12 cellular contexts compared by ENCODE assay signal in the genomic region with DNA sequence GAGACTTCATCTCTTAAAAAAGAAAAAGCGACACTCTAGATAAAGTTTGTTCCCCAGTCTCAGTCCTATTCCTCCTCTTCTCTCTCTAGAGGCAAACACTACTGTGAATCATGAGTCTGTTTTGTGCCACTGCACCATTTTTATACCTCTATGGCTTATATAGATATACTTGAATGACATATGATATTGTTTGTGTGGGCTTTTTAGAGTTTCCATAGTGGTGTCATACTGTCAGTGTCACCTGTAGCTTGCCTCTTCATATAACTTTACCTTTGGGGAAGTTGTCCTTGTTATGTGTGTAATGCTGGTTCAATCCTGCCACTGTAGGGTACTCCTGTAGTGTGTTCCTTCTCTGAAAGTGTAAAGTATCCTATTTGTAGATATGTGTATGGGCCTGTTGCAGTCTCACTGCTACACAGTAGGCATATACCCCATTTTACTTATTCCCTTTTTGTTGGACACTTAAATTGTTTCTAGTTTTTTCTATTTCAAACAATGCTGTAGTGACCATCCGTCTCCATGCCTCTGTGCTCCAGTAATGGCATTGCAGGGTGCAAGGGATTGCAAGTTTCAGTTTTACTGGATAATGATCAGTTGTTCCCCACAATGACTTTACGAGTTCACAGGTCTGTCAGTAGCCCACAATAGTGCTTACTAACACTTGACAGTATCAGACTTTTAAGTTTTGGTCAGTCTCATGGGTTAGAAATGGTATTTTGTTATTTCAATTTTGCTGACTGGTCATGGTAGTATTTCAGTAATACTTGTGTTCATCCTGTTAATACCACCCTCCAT. TPM values are rescaled to one million over a fixed set of nuclear protein-coding genes. Genes with fewer than 3 reads are reported as not detected.
DNase-seq lines count a peak whose midpoint lies in the region; ATAC-seq and TF ChIP-seq lines count a peak whose summit lies in the region.
"Had no signal": no experiment of that assay in that cellular context is flagged by ENCODE, and none has a peak within 500 bp of the region (broad histone marks: within the 10 kb centered on the region; RNA-seq: fewer than 3 reads in every experiment).

No MANE protein-coding gene starts in this region.

- peaks cover 18 to 24% of the 10 kb centered on the region in 2 donors for H3K4me1 ChIP-seq in duodenal mucosa (ENCODE audit: control insufficient read depth in 1 of 2, insufficient read depth in 2 of 2, low read length in 2 of 2)
- H3K4me1 ChIP-seq in neuron (ENCODE audit: insufficient read depth, low read length), result peaks cover 32% of the 10 kb centered on the region
- H3K4me1 ChIP-seq in mucosa of descending colon (ENCODE audit: low read depth), result peaks cover 8% of the 10 kb centered on the region
- no peaks in the 10 kb centered on the region for H3K4me1 ChIP-seq in mesendoderm (ENCODE audit: control insufficient read depth, low read depth, low read length)

- H3K79me2 ChIP-seq in mesendoderm (ENCODE audit: control insufficient read depth, insufficient read depth, low read length), result peaks cover 5% of the 10 kb centered on the region

- peaks cover 9% of the 10 kb centered on the region for H3K79me1 ChIP-seq in mesendoderm (ENCODE audit: low read length)

- no peak overlapping the region for H2BK15ac ChIP-seq in mesendoderm (replicated peaks; ENCODE audit: low read depth)

- H2AK5ac ChIP-seq in mesendoderm (ENCODE audit: low read length), result no peak overlapping the region

- H3K4ac ChIP-seq in mesendoderm (ENCODE audit: low read depth, low read length), result no peak overlapping the region

- H3K27ac ChIP-seq in SK-N-MC (peak overlapping the region; percentile 49; the same call in 1 of the 2 replicates), duodenal mucosa (ENCODE audit: low read depth, low read length) (no peak overlapping the region), mesendoderm (ENCODE audit: low read depth, low read length) (no peak overlapping the region)
- H3K27ac ChIP-seq: epithelial cell of prostate, ovary had no signal

- H3K9me3 ChIP-seq in SK-N-MC (ENCODE audit: low read depth, low read length) (no peaks in the 10 kb centered on the region), duodenal mucosa (ENCODE audit: control insufficient read depth in 1 of 2, low read length in 2 of 2) (no peaks in the 10 kb centered on the region), neuron (ENCODE audit: low read length) (no peaks in the 10 kb centered on the region), mucosa of descending colon (no peaks in the 10 kb centered on the region)
- H3K9me3 ChIP-seq: ovary had no signal

- no peak overlapping the region for H4K8ac ChIP-seq in mesendoderm (ENCODE audit: low read depth, low read length)

- H3K9ac ChIP-seq in SK-N-MC (ENCODE audit: insufficient read length) (no peak overlapping the region), duodenal mucosa (ENCODE audit: low read depth in 1 of 2, low read length in 2 of 2) (peak overlapping the region in 1 of 2 donors; percentile 9), mesendoderm (ENCODE audit: low read length) (no peak overlapping the region)

- H4K5ac ChIP-seq in mesendoderm (ENCODE audit: low read length), result no peak overlapping the region

- H2AFZ ChIP-seq in neuron (ENCODE audit: low read depth, low read length), result no peak overlapping the region

- no peak overlapping the region for H3K4me3 ChIP-seq in GM12864 (ENCODE audit: low read depth, low read length)
- H3K4me3 ChIP-seq in SK-N-MC, result peak overlapping the region; percentile 15
- peak overlapping the region; percentile 25 to 44 for H3K4me3 ChIP-seq in duodenal mucosa (ENCODE audit: low read depth in 1 of 2, low read length in 2 of 2)
- H3K4me3 ChIP-seq in neuron (ENCODE audit: low read length), result peak overlapping the region; percentile 4
- no peak overlapping the region for H3K4me3 ChIP-seq in mucosa of descending colon
- H3K4me3 ChIP-seq in mesendoderm (ENCODE audit: low read length), result no peak overlapping the region
- H3K4me3 ChIP-seq: ovary had no signal

- WGBS in mesendoderm (ENCODE audit: extremely low coverage, insufficient coverage, low lambda C conversion rate), result no CpG with 5 or more reads among the region's 3 CpGs

- intact Hi-C loops in mucosa of descending colon (cut with DNase I, micrococcal nuclease), result no loop called here

- peaks cover 27% of the 10 kb centered on the region for H3K36me3 ChIP-seq in SK-N-MC (ENCODE audit: insufficient read depth, low read length)
- H3K36me3 ChIP-seq in duodenal mucosa (ENCODE audit: control insufficient read depth in 1 of 2, insufficient read depth in 2 of 2, low read length in 2 of 2), result peaks cover 0 to 13% of the 10 kb centered on the region in 2 donors
- H3K36me3 ChIP-seq in neuron (ENCODE audit: insufficient read depth, low read length), result peaks cover 32% of the 10 kb centered on the region
- no peaks in the 10 kb centered on the region for H3K36me3 ChIP-seq in mucosa of descending colon (ENCODE audit: low read depth)
- no peaks in the 10 kb centered on the region for H3K36me3 ChIP-seq in mesendoderm (ENCODE audit: control insufficient read depth, insufficient read depth, low read length)
- H3K36me3 ChIP-seq: ovary had no signal

- H3K18ac ChIP-seq in mesendoderm (ENCODE audit: low read length), result no peak overlapping the region

- ATAC-seq in mucosa of descending colon, result no peak
- ATAC-seq in GM21576 (IDR thresholded peaks at IDR 0.05; ENCODE audit: unreplicated experiment), result no peak

- TF ChIP-seq CTCF in GM12864 (IDR thresholded peaks at IDR 0.05; ENCODE audit: low read depth, low read length, missing control alignments), result no peak
- TF ChIP-seq CTCF in mucosa of descending colon (IDR thresholded peaks at IDR 0.05), result no peak

- H3K56ac ChIP-seq in mesendoderm (ENCODE audit: low read length), result no peak overlapping the region

- H3K27me3 ChIP-seq in duodenal mucosa (ENCODE audit: control insufficient read depth in 1 of 2, insufficient read depth in 2 of 2, low read length in 2 of 2) (no peaks in the 10 kb centered on the region), neuron (ENCODE audit: insufficient read depth, low read length) (no peaks in the 10 kb centered on the region), mesendoderm (ENCODE audit: insufficient read depth, low read length, poor library complexity) (no peaks in the 10 kb centered on the region)
- H3K27me3 ChIP-seq: ovary had no signal

- no peak overlapping the region for H2BK120ac ChIP-seq in mesendoderm (ENCODE audit: low read depth, low read length)

- no peak overlapping the region for H3K4me2 ChIP-seq in mesendoderm (ENCODE audit: low read length)

- no peak overlapping the region for H3K23ac ChIP-seq in mesendoderm (ENCODE audit: low read length)

- no peak overlapping the region for H2BK5ac ChIP-seq in mesendoderm (ENCODE audit: low read length)

- DNase-seq in GM12864 (ENCODE audit: low read depth) (peak; percentile 2), SK-N-MC (ENCODE audit: low read depth, low spot score) (no peak), mucosa of descending colon (no peak), NCI-H82 treated with DMSO at 0.1 percent for 48 hours (lab: John Stamatoyannopoulos, UW; ENCODE audit: unreplicated experiment) (no peak), mesendoderm (no peak)
- DNase-seq: activated CD4-positive, alpha-beta T cell treated with anti-CD3 and anti-CD28 coated beads, Interleukin-2, amount 50 U/mL, for 1 hour; NCI-H345; ovary had no signal

RNA-seq across cellular contexts. Expression of a gene that starts 2.7 kb away (rescaled TPM):
- 100 to 1,000 TPM in 1 of 3 donors, 10 to 100 TPM in 2; 62.7 to 122 (median 71.1) TPM for total RNA-seq in mucosa of descending colon
- 27.8 TPM for polyA plus RNA-seq in mesendoderm (2013, experiment 1 of 2)
- 28.0 TPM for polyA plus RNA-seq in mesendoderm (2013, experiment 2 of 2)

RNA-seq across cellular contexts. Expression of a gene that starts 33.3 kb away (rescaled TPM):
- total RNA-seq in mucosa of descending colon, result 10 to 100 TPM in 1 of 3 donors, 1 to 10 TPM in 2; 2.2 to 42.2 (median 6.4) TPM
- polyA plus RNA-seq in mesendoderm (2013, experiment 1 of 2), result 0.35 TPM
- 0.18 TPM for polyA plus RNA-seq in mesendoderm (2013, experiment 2 of 2)

Comparison
In these comparisons a context has a peak if more than half of its experiments do, and no peak if none do; other contexts are left out.
1. H3K4me3 ChIP-seq: peak in SK-N-MC (single experiment), duodenal mucosa (2 of 2) and neuron (single experiment); none in GM12864 (single experiment), mucosa of descending colon (single experiment) and mesendoderm (single experiment).